In the genomic region with DNA sequence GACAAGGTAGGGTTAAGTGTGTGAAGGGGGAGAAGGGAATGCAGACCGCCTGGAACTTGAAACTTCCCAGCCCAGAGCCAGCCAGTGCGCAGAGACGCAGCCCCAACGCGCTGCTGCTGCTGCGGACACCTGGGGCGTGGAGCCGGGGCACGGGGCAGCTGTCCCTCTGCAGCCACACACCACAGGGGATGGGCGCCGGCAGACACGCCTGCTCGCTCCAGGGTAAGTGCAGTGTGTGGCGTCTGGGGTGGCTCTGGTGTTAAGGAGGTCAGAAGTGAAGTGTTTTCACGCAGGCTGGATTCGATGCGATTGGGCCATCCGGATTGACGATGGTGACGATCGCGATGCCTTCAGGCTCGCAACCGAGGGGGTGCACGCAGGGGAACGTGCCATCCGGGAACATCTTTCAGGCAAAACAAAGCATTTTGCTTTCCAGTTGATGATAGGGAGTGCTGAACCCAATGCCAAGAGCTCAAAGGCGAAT, we compare ENCODE assay signal across 1 cellular context.
TF ChIP-seq lines count a peak whose summit lies in the region.

No MANE protein-coding gene starts in this region.

TF ChIP-seq in HEK293, 187 proteins besides CTCF, POLR2A, EP300 and RAD21 (continued from another document):
- peak; percentile 26 for TF ChIP-seq ZBTB26 (tag by site-specific recombination; optimal IDR thresholded peaks at IDR 0.05)
